In the genomic region with DNA sequence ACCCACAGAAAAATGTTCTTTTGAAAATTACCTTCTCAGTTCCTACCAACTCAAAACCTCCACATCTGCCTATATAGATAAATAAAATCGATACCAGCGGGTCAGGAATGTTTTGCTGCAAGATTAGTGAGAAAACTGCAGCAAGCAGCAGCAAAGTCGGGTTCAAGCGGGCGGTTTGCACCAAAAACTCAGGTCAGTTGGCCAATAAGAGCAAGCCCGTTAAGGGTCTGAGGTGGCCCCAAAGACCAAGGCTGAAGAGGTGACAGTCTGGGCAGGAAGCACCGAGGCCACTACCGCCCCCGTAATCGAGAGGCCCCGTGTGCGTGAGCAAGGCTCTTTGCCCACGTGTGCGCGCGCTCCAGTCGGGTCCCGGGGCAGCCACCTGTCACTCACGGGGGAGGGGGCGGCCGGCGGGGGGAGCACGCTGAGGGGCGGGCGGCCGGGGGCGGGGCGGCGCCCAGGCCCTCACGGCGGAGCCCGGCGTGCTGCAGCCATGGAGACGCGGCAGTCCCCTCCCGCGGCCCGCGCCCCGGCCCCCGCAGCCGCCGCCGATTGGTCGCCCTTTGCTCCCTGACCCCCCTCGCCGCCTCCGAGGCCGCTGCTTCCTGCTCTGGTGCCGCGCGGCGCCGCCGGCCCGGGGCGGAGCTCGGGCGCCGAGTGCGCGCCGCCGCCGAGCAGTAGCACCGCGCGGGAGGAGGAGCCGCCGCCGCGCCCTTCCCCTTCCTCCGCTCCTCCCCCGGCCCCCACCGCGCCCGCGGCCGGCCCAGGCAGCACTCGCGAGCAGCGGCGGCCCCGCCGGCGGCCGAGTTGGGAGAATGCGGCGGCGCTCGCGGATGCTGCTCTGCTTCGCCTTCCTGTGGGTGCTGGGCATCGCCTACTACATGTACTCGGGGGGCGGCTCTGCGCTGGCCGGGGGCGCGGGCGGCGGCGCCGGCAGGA, we compare ENCODE assay signal across 8 cellular contexts. TPM values are rescaled to one million over a fixed set of nuclear protein-coding genes. Genes with fewer than 3 reads are reported as not detected.
A peak's percentile ranks its signal among the peaks of the same experiment; 100 is the strongest.
DNase-seq lines count a peak whose midpoint lies in the region; ATAC-seq and TF ChIP-seq lines count a peak whose summit lies in the region.

A gene (plus strand): TSS at position 773 of the 939 bp plus-strand sequence. CDS start 43 bp downstream, at position 816.

- H3K4me3 ChIP-seq in left lung, result peak within 1 kb of the TSS; percentile 73 to 77

- H3K27ac Mint-ChIP-seq in CD14-positive monocyte, result peak within 1 kb of the TSS; percentile 83 to 96 (median 94)
- peak within 1 kb of the TSS; percentile 91 for H3K27ac Mint-ChIP-seq in dendritic cell treated with granulocyte-macrophage colony-stimulating factor and Interleukin-4, amounts not matched to agents 40 ng/mL and 50 ng/mL, for 4 days

- peaks cover 3 to 6% of the 10 kb centered on the region in 2 donors for H3K36me3 Mint-ChIP-seq in CD14-positive monocyte
- H3K36me3 Mint-ChIP-seq in dendritic cell treated with granulocyte-macrophage colony-stimulating factor and Interleukin-4, amounts not matched to agents 40 ng/mL and 50 ng/mL, for 4 days (ENCODE audit: low read depth), result peaks cover 11% of the 10 kb centered on the region

- peaks cover 0 to 5% of the 10 kb centered on the region in 2 donors for H3K9me3 ChIP-seq in left lung

- H3K36me3 ChIP-seq in left lung, result no peaks in the 10 kb centered on the region

- H3K4me3 Mint-ChIP-seq in CD14-positive monocyte, result peak within 1 kb of the TSS; percentile 95 to 96
- H3K4me3 Mint-ChIP-seq in dendritic cell treated with granulocyte-macrophage colony-stimulating factor and Interleukin-4, amounts not matched to agents 40 ng/mL and 50 ng/mL, for 4 days, result peak within 1 kb of the TSS; percentile 88

- peaks cover 0 to 5% (median 3%) of the 10 kb centered on the region in 7 donors for H3K9me3 Mint-ChIP-seq in CD14-positive monocyte
- H3K9me3 Mint-ChIP-seq in dendritic cell treated with granulocyte-macrophage colony-stimulating factor and Interleukin-4, amounts not matched to agents 40 ng/mL and 50 ng/mL, for 4 days, result peaks cover 8% of the 10 kb centered on the region

- peaks cover 1 to 3% (median 2%) of the 10 kb centered on the region in 3 donors for H3K27me3 Mint-ChIP-seq in CD14-positive monocyte (ENCODE audit: low read depth in 3 of 3)
- H3K27me3 Mint-ChIP-seq in dendritic cell treated with granulocyte-macrophage colony-stimulating factor and Interleukin-4, amounts not matched to agents 40 ng/mL and 50 ng/mL, for 4 days, result peaks cover 3% of the 10 kb centered on the region

- H3K4me1 ChIP-seq in left lung, result peaks cover 12 to 33% of the 10 kb centered on the region in 2 donors

- ATAC-seq in GM19395 (IDR thresholded peaks at IDR 0.05; ENCODE audit: unreplicated experiment) (peak; percentile 89), HG03521 (IDR thresholded peaks at IDR 0.05; ENCODE audit: unreplicated experiment) (peak; percentile 87), left lung (peak; percentile 94)

- no peak for TF ChIP-seq CTCF in CD14-positive monocyte (IDR thresholded peaks at IDR 0.05)
- TF ChIP-seq CTCF in left lung (IDR thresholded peaks at IDR 0.05), result no peak

- H3K27me3 ChIP-seq in left lung, result no peaks in the 10 kb centered on the region

- intact Hi-C loops in CD14-positive monocyte (cut with micrococcal nuclease) (loop anchor here (5.0 to 10.0 kb wide), 5 partner anchors 34 to 442 kb away; a partner anchor contains a TSS), left lung (cut with DNase I) (no loop called here)
- intact Hi-C loops in dendritic cell treated with granulocyte-macrophage colony-stimulating factor and Interleukin-4, amounts not matched to agents 40 ng/mL and 50 ng/mL, for 4 days (cut with micrococcal nuclease), result loop anchor here (5.0 kb wide), 3 partner anchors 64 to 509 kb away; a partner anchor contains a TSS

- peak within 1 kb of the TSS; percentile 86 to 90 for H3K27ac ChIP-seq in left lung

- DNase-seq in CD14-positive monocyte (ENCODE audit: low spot score) (peak; percentile 84), NCI-H774 (lab: John Stamatoyannopoulos, UW) (peak; percentile 95), left lung (peak; percentile 91 to 99)
- DNase-seq in activated CD4-positive, alpha-beta T cell treated with anti-CD3 and anti-CD28 coated beads, Interleukin-2, amount 50 U/mL, for 24 hours (ENCODE audit: low read depth in 1 of 2, low spot score in 1 of 2), result peak; percentile 71 to 80
- peak; percentile 88 for DNase-seq in stimulated activated CD4-positive, alpha-beta T cell treated with anti-CD3 and anti-CD28 coated beads, Interleukin-2, amount 100 ng/mL, for 4 hours (ENCODE audit: low read depth)

- H3K4me1 Mint-ChIP-seq in CD14-positive monocyte, result peaks cover 49% of the 10 kb centered on the region
- H3K4me1 Mint-ChIP-seq in dendritic cell treated with granulocyte-macrophage colony-stimulating factor and Interleukin-4, amounts not matched to agents 40 ng/mL and 50 ng/mL, for 4 days (ENCODE audit: low read depth), result peaks cover 51% of the 10 kb centered on the region

RNA-seq across cellular contexts. Expression of the gene that starts here (rescaled TPM):
- polyA plus RNA-seq in CD14-positive monocyte, result 10 to 100 TPM; 19.6 to 23.4 TPM
- 100 to 1,000 TPM in 1 of 2 donors, 10 to 100 TPM in 1; 79.5 to 114 TPM for total RNA-seq in left lung

Comparison
In these comparisons a context has a peak if more than half of its experiments do, and no peak if none do; other contexts are left out.
1. Peak in every context shown above with its lines: DNase-seq, ATAC-seq, H3K4me3 ChIP-seq and H3K27ac ChIP-seq.
2. intact Hi-C loops: an anchor here in CD14-positive monocyte (5.0 to 10.0 kb wide) and dendritic cell treated with granulocyte-macrophage colony-stimulating factor and Interleukin-4, amounts not matched to agents 40 ng/mL and 50 ng/mL, for 4 days (5.0 kb wide); none called in left lung.